Comparison of ENCODE assay signal across 11 cellular contexts in the genomic region with DNA sequence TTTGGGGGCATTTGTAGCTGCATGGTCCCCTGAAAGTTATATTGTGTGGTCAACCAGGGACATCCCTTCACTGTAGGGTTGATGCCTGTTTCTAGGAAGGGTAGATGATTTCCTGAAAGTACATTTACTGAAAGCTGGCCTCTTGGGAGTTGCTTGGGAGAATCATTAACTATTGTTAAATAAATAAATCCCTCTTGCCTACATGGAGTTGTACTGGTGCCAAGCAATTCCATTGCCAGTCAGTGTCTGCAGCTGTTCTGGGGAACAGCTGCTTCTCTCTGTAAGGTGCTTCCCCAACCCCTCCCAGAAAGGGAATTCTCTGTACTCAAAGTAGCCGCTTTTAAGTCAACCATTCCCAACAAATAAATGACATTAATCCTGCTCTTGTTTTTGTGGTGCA. TPM values are rescaled to one million over a fixed set of nuclear protein-coding genes. Genes with fewer than 3 reads are reported as not detected.
DNase-seq lines count a peak whose midpoint lies in the region; TF ChIP-seq lines count a peak whose summit lies in the region.
"Had no signal": no experiment of that assay in that cellular context is flagged by ENCODE, and none has a peak within 500 bp of the region (broad histone marks: within the 10 kb centered on the region; RNA-seq: fewer than 3 reads in every experiment).

No MANE protein-coding gene starts in this region.

- DNase-seq in COR-L47 (lab: John Stamatoyannopoulos, UW) (peak; percentile 83), NCI-H1694 (lab: John Stamatoyannopoulos, UW) (peak; percentile 51), cardiac fibroblast (ENCODE audit: low read depth in 2 of 2) (peak; percentile 41 to 60), myocyte (ENCODE audit: low read depth) (peak; percentile 98), UCSD-AML1 (lab: John Stamatoyannopoulos, UW; ENCODE audit: unreplicated experiment) (no peak), middle frontal gyrus (ENCODE audit: extremely low spot score, low spot score) (no peak), NAMALWA (ENCODE audit: low spot score) (no peak)
- DNase-seq in stimulated activated naive CD4-positive, alpha-beta T cell treated with Interleukin-2 at 50 U/mL for 16 hours (lab: John Stamatoyannopoulos, UW), result no peak
- DNase-seq: cerebellar nuclear complex, RPMI8226 had no signal

- TF ChIP-seq CTCF in cardiac fibroblast (IDR thresholded peaks at IDR 0.05; ENCODE audit: low read depth, low read length), result no peak

- H3K4me3 ChIP-seq in cardiac fibroblast (replicated peaks in 1 of 2; ENCODE audit: low read depth in 2 of 2, low read length in 2 of 2), result no peak overlapping the region

RNA-seq across cellular contexts. Expression of gene C4orf51, which starts 51.1 kb away (rescaled TPM):
- not detected in 2 replicates for total RNA-seq in myocyte
- not detected for polyA plus RNA-seq in myocyte (2012)
- total RNA-seq: activated CD8-positive, alpha-beta memory T cell treated with anti-CD3 and anti-CD28 coated beads for 36 hours had no signal

Comparison
In these comparisons a context has a peak if more than half of its experiments do, and no peak if none do; other contexts are left out.
1. DNase-seq: peak in COR-L47 (single experiment), NCI-H1694 (single experiment), cardiac fibroblast (2 of 2) and myocyte (single experiment); none in UCSD-AML1 (single experiment), middle frontal gyrus (single experiment), stimulated activated naive CD4-positive, alpha-beta T cell treated with Interleukin-2 at 50 U/mL for 16 hours (single experiment) and NAMALWA (single experiment).